Comparison of ENCODE assay signal across 9 cellular contexts in the genomic region with DNA sequence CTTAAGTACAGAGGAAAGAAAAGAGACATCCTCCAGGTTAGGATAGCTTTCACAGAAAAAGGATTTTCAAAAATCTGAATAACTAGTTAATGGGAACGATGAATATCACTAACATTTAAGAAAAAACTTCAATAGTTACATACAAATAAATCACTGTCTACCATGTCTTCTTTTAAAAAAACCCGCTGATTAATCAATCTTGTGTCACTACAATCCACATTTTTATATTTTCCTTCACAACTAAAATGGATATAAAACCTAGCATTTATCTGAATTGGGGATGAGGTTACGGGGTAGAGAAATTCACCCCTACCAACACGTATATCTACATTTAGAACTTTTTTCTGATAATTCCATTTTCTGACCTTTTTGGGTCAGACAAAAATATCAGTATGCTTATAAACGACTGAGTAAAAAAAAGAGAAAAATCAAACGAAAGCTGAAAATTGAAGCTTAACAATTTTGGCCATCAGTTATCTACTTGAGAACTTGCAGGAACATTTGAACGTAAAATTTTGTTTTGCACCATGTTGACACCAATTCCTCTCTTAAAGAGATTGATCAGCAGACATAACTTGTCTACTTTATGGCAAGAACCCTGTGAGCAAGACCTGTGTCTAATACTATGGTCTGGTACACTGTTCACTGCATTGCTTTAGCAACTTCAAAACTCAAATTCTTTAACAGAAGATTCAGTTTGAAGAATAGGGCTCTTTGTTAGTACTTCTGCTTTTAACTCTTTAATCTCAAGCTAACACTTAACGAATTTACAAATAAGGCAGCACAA. TPM values are rescaled to one million over a fixed set of nuclear protein-coding genes. Genes with fewer than 3 reads are reported as not detected.
DNase-seq lines count a peak whose midpoint lies in the region; ATAC-seq and TF ChIP-seq lines count a peak whose summit lies in the region.
"Had no signal": no experiment of that assay in that cellular context is flagged by ENCODE, and none has a peak within 500 bp of the region (broad histone marks: within the 10 kb centered on the region; RNA-seq: fewer than 3 reads in every experiment).

No MANE protein-coding gene starts in this region.

- peaks cover 27% of the 10 kb centered on the region for H3K36me3 Mint-ChIP-seq in activated naive CD8-positive, alpha-beta T cell treated with anti-CD3 and anti-CD28 coated beads, Interleukin-2, amount 10 ng/mL, durations not matched to agents 7 days and 5 days

- ATAC-seq in left cardiac atrium (no peak), right lobe of liver (no peak), HG03571 (IDR thresholded peaks at IDR 0.05; ENCODE audit: unreplicated experiment) (no peak), HG03521 (IDR thresholded peaks at IDR 0.05; ENCODE audit: unreplicated experiment) (no peak)
- ATAC-seq in activated naive CD8-positive, alpha-beta T cell treated with anti-CD3 and anti-CD28 coated beads, Interleukin-2, amount 10 ng/mL, durations not matched to agents 7 days and 5 days (ENCODE audit: low read depth) = no peak

- no peak overlapping the region for H3K27ac Mint-ChIP-seq in activated naive CD8-positive, alpha-beta T cell treated with anti-CD3 and anti-CD28 coated beads, Interleukin-2, amount 10 ng/mL, durations not matched to agents 7 days and 5 days

- H3K36me3 ChIP-seq in left ventricle myocardium inferior (peaks cover 10% of the 10 kb centered on the region), right lobe of liver (peaks cover 0 to 4% (median 0%) of the 10 kb centered on the region in 4 donors), uterus (no peaks in the 10 kb centered on the region)

- no peak for TF ChIP-seq POLR2A in right lobe of liver (IDR thresholded peaks at IDR 0.05)
- TF ChIP-seq POLR2A in uterus (IDR thresholded peaks at IDR 0.05) = no peak

- peaks cover 57% of the 10 kb centered on the region for H3K4me1 Mint-ChIP-seq in activated naive CD8-positive, alpha-beta T cell treated with anti-CD3 and anti-CD28 coated beads, Interleukin-2, amount 10 ng/mL, durations not matched to agents 7 days and 5 days

- no peaks in the 10 kb centered on the region for H3K9me3 Mint-ChIP-seq in activated naive CD8-positive, alpha-beta T cell treated with anti-CD3 and anti-CD28 coated beads, Interleukin-2, amount 10 ng/mL, durations not matched to agents 7 days and 5 days

- no peaks in the 10 kb centered on the region for H3K27me3 Mint-ChIP-seq in activated naive CD8-positive, alpha-beta T cell treated with anti-CD3 and anti-CD28 coated beads, Interleukin-2, amount 10 ng/mL, durations not matched to agents 7 days and 5 days

- peak overlapping the region; percentile 88 for H3K4me3 ChIP-seq in left ventricle myocardium inferior
- peak overlapping the region; percentile 5 to 93 (median 88) for H3K4me3 ChIP-seq in right lobe of liver
- peak overlapping the region; percentile 2 to 12 for H3K4me3 ChIP-seq in uterus

- TF ChIP-seq CTCF in left ventricle myocardium inferior (IDR thresholded peaks at IDR 0.05; ENCODE audit: borderline replicate concordance) = no peak
- no peak for TF ChIP-seq CTCF in right lobe of liver (IDR thresholded peaks at IDR 0.05)
- TF ChIP-seq CTCF in uterus (IDR thresholded peaks at IDR 0.05) = no peak

- H3K4me3 Mint-ChIP-seq in activated naive CD8-positive, alpha-beta T cell treated with anti-CD3 and anti-CD28 coated beads, Interleukin-2, amount 10 ng/mL, durations not matched to agents 7 days and 5 days = peak overlapping the region; percentile 87

- 16% methylated on average over 8 of the region's 8 CpGs for WGBS in right lobe of liver (ENCODE audit: insufficient coverage, low coverage, low lambda C conversion rate, missing lambda C conversion rate)

- DNase-seq in left ventricle myocardium inferior = no peak
- DNase-seq in left cardiac atrium = no peak
- no peak for DNase-seq in activated naive CD8-positive, alpha-beta T cell treated with anti-CD3 and anti-CD28 coated beads, Interleukin-2, amount 10 ng/mL, durations not matched to agents 7 days and 5 days
- DNase-seq in right lobe of liver = no peak
- no peak for DNase-seq in uterus
- DNase-seq in MV-4-11 (lab: John Stamatoyannopoulos, UW) = no peak
- DNase-seq: NCI-H2227 treated with DMSO at 0.1 percent for 48 hours had no signal

- H3K27ac ChIP-seq in left ventricle myocardium inferior (replicated peaks) (peak overlapping the region; percentile 100), right lobe of liver (peak overlapping the region in 2 of 3 donors; percentile 97 to 99), uterus (peak overlapping the region in 1 of 2 donors; percentile 97)

- POLR2A ChIA-PET in activated naive CD8-positive, alpha-beta T cell treated with anti-CD3 and anti-CD28 coated beads, Interleukin-2, amount 10 ng/mL, durations not matched to agents 7 days and 5 days (lab: Charles Lee) = no interaction called here

- H3K9me3 ChIP-seq in left ventricle myocardium inferior (replicated peaks) (no peaks in the 10 kb centered on the region), right lobe of liver (no peaks in the 10 kb centered on the region), uterus (no peaks in the 10 kb centered on the region)

- intact Hi-C loops in left ventricle myocardium inferior (cut with micrococcal nuclease) = loop anchor here (5.0 to 10.0 kb wide), 2 partner anchors 84 to 391 kb away; no protein-coding TSS in a partner anchor
- intact Hi-C loops in left cardiac atrium (cut with DNase I) = loop anchor here in 1 of 2 donors (5.0 kb wide), 1 partner anchor 71 kb away; no protein-coding TSS in a partner anchor
- intact Hi-C loops in right lobe of liver (cut with DNase I) = no loop called here
- intact Hi-C loops in uterus (cut with DNase I; ENCODE audit: low total_unique reads) = no loop called here

- H3K27me3 ChIP-seq in left ventricle myocardium inferior (ENCODE audit: low read depth) = no peaks in the 10 kb centered on the region
- no peaks in the 10 kb centered on the region for H3K27me3 ChIP-seq in right lobe of liver
- H3K27me3 ChIP-seq in uterus = no peaks in the 10 kb centered on the region

- peaks cover 97% of the 10 kb centered on the region for H3K4me1 ChIP-seq in left ventricle myocardium inferior
- H3K4me1 ChIP-seq in right lobe of liver = peaks cover 0 to 70% (median 16%) of the 10 kb centered on the region in 4 donors
- no peaks in the 10 kb centered on the region for H3K4me1 ChIP-seq in uterus

RNA-seq across cellular contexts. Expression of a gene that starts 4.8 kb away (rescaled TPM):
- total RNA-seq in left ventricle myocardium inferior (44.9 TPM), left cardiac atrium (10 to 100 TPM; 39.0 to 51.7 TPM), right lobe of liver (10 to 100 TPM; 27.3 to 60.1 (median 47.2) TPM), uterus (100 to 1,000 TPM in 1 of 4 donors, 10 to 100 TPM in 3; 55.1 to 134 (median 87.3) TPM)
- 100 to 1,000 TPM in 1 of 2 experiments, 10 to 100 TPM in 1; 95.5 to 102 TPM for total RNA-seq in activated naive CD8-positive, alpha-beta T cell treated with anti-CD3 and anti-CD28 coated beads, Interleukin-2, amount 10 ng/mL, durations not matched to agents 7 days and 5 days

Comparison
In these comparisons a context has a peak if more than half of its experiments do, and no peak if none do; other contexts are left out.
1. H3K4me3 ChIP-seq: peak in every context shown above with its lines; median percentile 88 in left ventricle myocardium inferior; 88 in right lobe of liver; 7 in uterus.